In genomic region chr4:20592666-20593065, GRCh38 we compare ENCODE assay signal across 26 cellular contexts.
A peak's percentile ranks its signal among the peaks of the same experiment; 100 is the strongest.
DNase-seq lines count a peak whose midpoint lies in the region; ATAC-seq and TF ChIP-seq lines count a peak whose summit lies in the region.
"Had no signal": no experiment of that assay in that cellular context is flagged by ENCODE, and none has a peak within 500 bp of the region (broad histone marks: within the 10 kb centered on the region; RNA-seq: fewer than 3 reads in every experiment).

No MANE protein-coding gene starts in this region.

- no peaks in the 10 kb centered on the region for H3K9me3 Mint-ChIP-seq in CD8-positive, alpha-beta T cell
- H3K9me3 Mint-ChIP-seq: activated T-cell treated with anti-CD3 and anti-CD28 coated beads, Interleukin-2, amount 50 U/mL, for 24 hours; endodermal cell had no signal

- H3K27me3 Mint-ChIP-seq in CD8-positive, alpha-beta T cell (ENCODE audit: low read depth), result no peaks in the 10 kb centered on the region

- DNase-seq in EL (peak; percentile 9), choroid plexus epithelial cell (ENCODE audit: low read depth) (peak; percentile 50), left colon (no peak), GF-D8 (lab: John Stamatoyannopoulos, UW) (no peak)
- no peak for DNase-seq in CD8-positive, alpha-beta T cell
- DNase-seq: activated CD8-positive, alpha-beta T cell treated with anti-CD3 and anti-CD28 coated beads, Interleukin-2, amount 10 ng/mL, durations not matched to agents 7 days and 5 days; activated naive CD4-positive, alpha-beta T cell treated with anti-CD3 and anti-CD28 coated beads, Interleukin-2, amount 50 U/mL, for 16 hours; activated T-cell treated with anti-CD3 and anti-CD28 coated beads, Interleukin-2, amount 50 U/mL, for 24 hours; colonic mucosa; DMS 273 treated with DMSO at 0.1 percent for 48 hours; endodermal cell; foreskin melanocyte; hypothalamus; KG1; NCI-H2081 treated with DMSO at 0.1 percent for 48 hours; NCI-H510A treated with DMSO at 0.1 percent for 48 hours; substantia nigra; T-helper 9 cell had no signal

- H3K27ac ChIP-seq in 22Rv1, result 0 out of 2 replicates have a peak overlapping the region, but pooled peaks have one; percentile 5
- no peak overlapping the region for H3K27ac ChIP-seq in CD8-positive, alpha-beta T cell (ENCODE audit: low read depth, low read length)
- H3K27ac ChIP-seq: ascending aorta, C4-2B, colonic mucosa, right atrium auricular region, RWPE1 had no signal

- no peaks in the 10 kb centered on the region for H3K4me1 ChIP-seq in CD8-positive, alpha-beta T cell (ENCODE audit: insufficient read depth, low read length)
- H3K4me1 ChIP-seq: ascending aorta, right atrium auricular region had no signal

- H3K4me3 ChIP-seq in choroid plexus epithelial cell (ENCODE audit: low read depth, low read length), result no peak overlapping the region
- H3K4me3 ChIP-seq in CD8-positive, alpha-beta T cell (ENCODE audit: low read depth, low read length), result no peak overlapping the region
- H3K4me3 ChIP-seq: ascending aorta, colonic mucosa, lung, right atrium auricular region had no signal

- no peak overlapping the region for H3K27ac Mint-ChIP-seq in CD8-positive, alpha-beta T cell
- H3K27ac Mint-ChIP-seq: activated CD8-positive, alpha-beta T cell treated with anti-CD3 and anti-CD28 coated beads, Interleukin-2, amount 10 ng/mL, durations not matched to agents 7 days and 5 days; activated T-cell treated with anti-CD3 and anti-CD28 coated beads, Interleukin-2, amount 50 U/mL, for 24 hours; endodermal cell had no signal

- no peaks in the 10 kb centered on the region for H3K36me3 ChIP-seq in CD8-positive, alpha-beta T cell (ENCODE audit: insufficient read depth, low read length)
- H3K36me3 ChIP-seq: colonic mucosa, right atrium auricular region had no signal

- peak; percentile 78 for ATAC-seq in left colon
- no peak for ATAC-seq in CD8-positive, alpha-beta T cell
- ATAC-seq in HG03175 (IDR thresholded peaks at IDR 0.05; ENCODE audit: unreplicated experiment), result no peak
- no peak for ATAC-seq in activated CD4-positive, CD25-positive, alpha-beta regulatory T cell treated with anti-CD3 and anti-CD28 coated beads, Interleukin-2, amount 50 U/mL, for 24 hours
- ATAC-seq: activated CD8-positive, alpha-beta T cell treated with anti-CD3 and anti-CD28 coated beads, Interleukin-2, amount 10 ng/mL, durations not matched to agents 7 days and 5 days had no signal

- no peaks in the 10 kb centered on the region for H3K27me3 ChIP-seq in CD8-positive, alpha-beta T cell (ENCODE audit: insufficient read depth, low read length)
- H3K27me3 ChIP-seq: ascending aorta, colonic mucosa, right atrium auricular region had no signal

- no peaks in the 10 kb centered on the region for H3K9me3 ChIP-seq in CD8-positive, alpha-beta T cell (ENCODE audit: low read length)
- H3K9me3 ChIP-seq: ascending aorta, colonic mucosa, right atrium auricular region had no signal

- CTCF ChIA-PET in CD8-positive, alpha-beta T cell (lab: Charles Lee), result no interaction called here

- no peak overlapping the region for H3K4me3 Mint-ChIP-seq in CD8-positive, alpha-beta T cell
- H3K4me3 Mint-ChIP-seq: activated CD8-positive, alpha-beta T cell treated with anti-CD3 and anti-CD28 coated beads, Interleukin-2, amount 10 ng/mL, durations not matched to agents 7 days and 5 days; activated T-cell treated with anti-CD3 and anti-CD28 coated beads, Interleukin-2, amount 50 U/mL, for 24 hours; endodermal cell had no signal

- no peaks in the 10 kb centered on the region for H3K4me1 Mint-ChIP-seq in CD8-positive, alpha-beta T cell (ENCODE audit: low read depth)
- H3K4me1 Mint-ChIP-seq: endodermal cell had no signal

- no peak for TF ChIP-seq CTCF in 22Rv1 (IDR thresholded peaks at IDR 0.05)
- no peak for TF ChIP-seq CTCF in choroid plexus epithelial cell (conservative IDR thresholded peaks at IDR 0.05; ENCODE audit: low read depth, low read length)
- TF ChIP-seq CTCF in CD8-positive, alpha-beta T cell (IDR thresholded peaks at IDR 0.05), result no peak

- intact Hi-C loops in left colon (cut with DNase I, micrococcal nuclease), result no loop called here
- intact Hi-C loops in CD8-positive, alpha-beta T cell (cut with DNase I, micrococcal nuclease), result no loop called here

- no peaks in the 10 kb centered on the region for H3K36me3 Mint-ChIP-seq in CD8-positive, alpha-beta T cell

- POLR2A ChIA-PET in CD8-positive, alpha-beta T cell (lab: Charles Lee), result no interaction called here

Comparison
In these comparisons a context has a peak if more than half of its experiments do, and no peak if none do; other contexts are left out.
1. DNase-seq: peak in EL (single experiment) and choroid plexus epithelial cell (single experiment); none in left colon (0 of 2), CD8-positive, alpha-beta T cell (0 of 7) and GF-D8 (single experiment).